ENCODE assay signal across 10 cellular contexts in genomic region chrX:107565916-107566602, GRCh38.
DNase-seq lines count a peak whose midpoint lies in the region; ATAC-seq and TF ChIP-seq lines count a peak whose summit lies in the region.
"Had no signal": no experiment of that assay in that cellular context is flagged by ENCODE, and none has a peak within 500 bp of the region (broad histone marks: within the 10 kb centered on the region; RNA-seq: fewer than 3 reads in every experiment).

No MANE protein-coding gene starts in this region.

- peaks cover 6% of the 10 kb centered on the region for H3K27me3 Mint-ChIP-seq in GM23338 (ENCODE audit: insufficient read depth, low read depth, poor library complexity)

- H3K4me3 ChIP-seq in GM23338 (no peak overlapping the region), choroid plexus epithelial cell (ENCODE audit: low read depth, low read length) (no peak overlapping the region), osteoblast (ENCODE audit: insufficient read depth, low read length) (peak overlapping the region; percentile 10)

- peak overlapping the region; percentile 92; the same call in 1 of the 2 replicates for H3K27ac Mint-ChIP-seq in GM23338

- H3K4me1 Mint-ChIP-seq in GM23338 = peaks cover 55% of the 10 kb centered on the region

- H3K4me1 ChIP-seq in GM23338 (ENCODE audit: insufficient read depth) (peaks cover 16% of the 10 kb centered on the region), osteoblast (ENCODE audit: insufficient read depth, low read length) (peaks cover 43% of the 10 kb centered on the region)

- H3K79me2 ChIP-seq in GM23338 (replicated peaks; ENCODE audit: insufficient read depth) (no peaks in the 10 kb centered on the region), osteoblast (ENCODE audit: insufficient read depth, low read length) (no peaks in the 10 kb centered on the region)

- H2AFZ ChIP-seq in GM23338 (no peak overlapping the region), osteoblast (ENCODE audit: low read length) (no peak overlapping the region)

- H3K4me2 ChIP-seq in GM23338 (0 out of 2 replicates have a peak overlapping the region, but pooled peaks have one; percentile 11), osteoblast (ENCODE audit: insufficient read depth, low read length) (peak overlapping the region; percentile 20)

- TF ChIP-seq CTCF in GM23338 (conservative IDR thresholded peaks at IDR 0.05; ENCODE audit: low read depth in 2 of 2) = no peak
- TF ChIP-seq CTCF in choroid plexus epithelial cell (conservative IDR thresholded peaks at IDR 0.05; ENCODE audit: low read depth, low read length) = no peak
- no peak for TF ChIP-seq CTCF in osteoblast (IDR thresholded peaks at IDR 0.05; ENCODE audit: extremely low read depth, low read depth, low read length)

- DNase-seq in GM23338 (ENCODE audit: low spot score) (peak; percentile 78), NCI-H2081 treated with DMSO at 0.1 percent for 48 hours (lab: John Stamatoyannopoulos, UW) (peak; percentile 4), choroid plexus epithelial cell (ENCODE audit: low read depth) (peak; percentile 79), osteoblast (ENCODE audit: insufficient read length, low spot score, missing footprints) (no peak)
- DNase-seq: activated CD8-positive, alpha-beta memory T cell treated with anti-CD3 and anti-CD28 coated beads, Interleukin-2, amount 50 U/mL, for 48 hours; MV-4-11 had no signal

- H3F3A ChIP-seq in GM23338 (replicated peaks; ENCODE audit: low read depth) = no peaks in the 10 kb centered on the region

- no peaks in the 10 kb centered on the region for H4K20me1 ChIP-seq in GM23338 (replicated peaks; ENCODE audit: insufficient read depth)
- peaks cover 4% of the 10 kb centered on the region for H4K20me1 ChIP-seq in osteoblast (ENCODE audit: insufficient read depth, low read length)

- no peaks in the 10 kb centered on the region for H3K36me3 Mint-ChIP-seq in GM23338 (ENCODE audit: low read depth)

- ATAC-seq in GM23338 (peak; percentile 86), GM19328 (IDR thresholded peaks at IDR 0.05; ENCODE audit: unreplicated experiment) (no peak), HG03457 (IDR thresholded peaks at IDR 0.05; ENCODE audit: unreplicated experiment) (no peak), GM18909 (IDR thresholded peaks at IDR 0.05; ENCODE audit: poor library complexity, unreplicated experiment) (no peak), HG03095 (IDR thresholded peaks at IDR 0.05; ENCODE audit: unreplicated experiment) (no peak)

- H3K9me2 ChIP-seq in GM23338 (ENCODE audit: insufficient read depth) = no peaks in the 10 kb centered on the region

- H3K36me3 ChIP-seq in GM23338 (ENCODE audit: insufficient read depth) (no peaks in the 10 kb centered on the region), osteoblast (ENCODE audit: insufficient read depth, low read length) (no peaks in the 10 kb centered on the region)

- no peaks in the 10 kb centered on the region for H3K27me3 ChIP-seq in GM23338 (ENCODE audit: insufficient read depth)
- H3K27me3 ChIP-seq in osteoblast (ENCODE audit: insufficient read depth, low read length) = peaks cover 5% of the 10 kb centered on the region

- H3K9me3 ChIP-seq in osteoblast (ENCODE audit: low read depth, low read length) = no peaks in the 10 kb centered on the region

- no peaks in the 10 kb centered on the region for H3K9me3 Mint-ChIP-seq in GM23338

- H3K27ac ChIP-seq in GM23338 (ENCODE audit: low read depth) (peak overlapping the region; percentile 57; the same call in 1 of the 2 replicates), osteoblast (ENCODE audit: low read depth, low read length) (peak overlapping the region; percentile 61)

- H3K4me3 Mint-ChIP-seq in GM23338 = peak overlapping the region; percentile 19; the same call in 1 of the 3 replicates

TF ChIP-seq in GM23338, 12 proteins besides CTCF, POLR2A, EP300 and RAD21:
- no peak for TF ChIP-seq JUNB (IDR thresholded peaks at IDR 0.05; ENCODE audit: unreplicated experiment)
- peak; percentile 53; the same call in 1 of the 2 replicates for TF ChIP-seq CREB1 (CRISPR knock-in tag; IDR thresholded peaks at IDR 0.05; ENCODE audit: low read depth)
